8 cellular contexts compared by ENCODE assay signal in the genomic region with DNA sequence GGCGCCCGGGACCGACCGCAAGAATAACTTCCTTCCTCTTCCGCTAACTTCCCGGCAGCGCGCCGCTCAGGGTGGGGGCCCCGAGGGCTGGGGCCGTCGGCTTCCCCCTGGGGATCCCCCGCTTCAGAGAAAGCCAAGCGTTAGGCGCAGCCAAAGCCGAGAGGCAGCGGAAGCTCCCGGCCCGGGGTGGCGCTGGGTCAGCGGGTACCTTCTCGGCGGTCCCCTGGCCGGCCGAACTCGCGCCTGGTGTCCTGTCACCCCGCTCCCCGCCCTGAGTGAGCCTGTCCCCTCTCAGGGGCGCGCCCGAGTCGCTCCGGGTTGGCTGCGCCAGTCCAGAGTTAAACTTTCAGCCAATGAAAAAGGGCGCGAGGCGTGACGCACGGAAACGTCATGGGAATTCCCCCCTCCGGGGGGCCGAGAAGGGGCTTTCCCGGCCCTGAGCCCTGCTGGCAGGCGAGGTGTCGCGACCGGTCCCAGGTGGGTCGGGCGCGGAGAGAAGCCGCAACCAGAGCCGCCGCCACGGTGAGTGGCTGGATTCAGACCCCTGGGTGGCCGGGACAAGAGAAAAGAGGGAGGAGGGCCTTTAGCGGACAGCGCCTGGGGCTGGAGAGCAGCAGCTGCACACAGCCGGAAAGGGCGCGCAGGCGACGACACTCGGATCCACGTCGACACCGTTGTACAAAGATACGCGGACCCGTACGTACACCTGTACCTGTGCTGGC. TPM values are rescaled to one million over a fixed set of nuclear protein-coding genes. Genes with fewer than 3 reads are reported as not detected.
DNase-seq lines count a peak whose midpoint lies in the region; ATAC-seq and TF ChIP-seq lines count a peak whose summit lies in the region.

No MANE protein-coding gene starts in this region.

- peaks cover 13% of the 10 kb centered on the region for H3K27me3 Mint-ChIP-seq in glutamatergic neuron (ENCODE audit: unreplicated experiment)

- H3K27ac Mint-ChIP-seq in activated naive CD4-positive, alpha-beta T cell treated with anti-CD3 and anti-CD28 coated beads, Interleukin-2, amount 50 U/mL, for 72 hours = peak overlapping the region; percentile 97
- H3K27ac Mint-ChIP-seq in glutamatergic neuron (ENCODE audit: unreplicated experiment) = no peak overlapping the region

- 0 to 1% (median 0%) methylated on average over 62 to 71 of the region's 71 CpGs for WGBS in ovary, 3 donors
- 0% methylated on average over 6 to 15 of the region's 71 CpGs for WGBS in thyroid gland, 2 donors

- no peak overlapping the region for H3K9ac ChIP-seq in SK-N-MC (ENCODE audit: insufficient read length)

- H3K4me1 Mint-ChIP-seq in glutamatergic neuron (ENCODE audit: low read depth, unreplicated experiment) = peaks cover 14% of the 10 kb centered on the region

- TF ChIP-seq EP300 in Ishikawa (IDR thresholded peaks at IDR 0.05; ENCODE audit: borderline replicate concordance) = peak; percentile 61; the same call in 1 of the 2 replicates
- TF ChIP-seq EP300 in ovary (IDR thresholded peaks at IDR 0.05) = peak; percentile 71

- H3K4me1 ChIP-seq in ovary (ENCODE audit: insufficient read depth) = peaks cover 6% of the 10 kb centered on the region
- H3K4me1 ChIP-seq in thyroid gland = peaks cover 12 to 22% of the 10 kb centered on the region in 2 donors

- peak; percentile 83; the same call in 1 of the 2 replicates for TF ChIP-seq RAD21 in Ishikawa (IDR thresholded peaks at IDR 0.05; ENCODE audit: low read depth)

- H3K9me3 Mint-ChIP-seq in activated naive CD4-positive, alpha-beta T cell treated with anti-CD3 and anti-CD28 coated beads, Interleukin-2, amount 50 U/mL, for 72 hours = no peaks in the 10 kb centered on the region
- H3K9me3 Mint-ChIP-seq in glutamatergic neuron (ENCODE audit: unreplicated experiment) = peaks cover 4% of the 10 kb centered on the region

- H3K27ac ChIP-seq in SK-N-MC (no peak overlapping the region), ovary (peak overlapping the region; percentile 92 to 97), thyroid gland (peak overlapping the region; percentile 78 to 95 (median 87))

- TF ChIP-seq CTCF in glutamatergic neuron (IDR thresholded peaks at IDR 0.05; ENCODE audit: partially characterized antibody, unreplicated experiment) (peak; percentile 91), ovary (IDR thresholded peaks at IDR 0.05) (peak; percentile 96 to 99 (median 99)), thyroid gland (IDR thresholded peaks at IDR 0.05) (peak in 5 of 6 experiments; percentile 76 to 96 (median 92))

- H3K4me3 ChIP-seq in SK-N-MC = peak overlapping the region; percentile 82
- peak overlapping the region; percentile 75 for H3K4me3 ChIP-seq in ovary
- peak overlapping the region; percentile 7 to 92 (median 69) for H3K4me3 ChIP-seq in thyroid gland (replicated peaks in 1 of 3)

- ATAC-seq in GM21619 (IDR thresholded peaks at IDR 0.05; ENCODE audit: unreplicated experiment) = peak; percentile 74
- ATAC-seq in activated naive CD4-positive, alpha-beta T cell treated with anti-CD3 and anti-CD28 coated beads, Interleukin-2, amount 50 U/mL, for 72 hours = peak; percentile 88 to 89

- H3K36me3 ChIP-seq in SK-N-MC (ENCODE audit: insufficient read depth, low read length) = no peaks in the 10 kb centered on the region
- H3K36me3 ChIP-seq in ovary = no peaks in the 10 kb centered on the region
- no peaks in the 10 kb centered on the region for H3K36me3 ChIP-seq in thyroid gland

- no peaks in the 10 kb centered on the region for H3K9me3 ChIP-seq in SK-N-MC (ENCODE audit: low read depth, low read length)
- H3K9me3 ChIP-seq in ovary = no peaks in the 10 kb centered on the region
- H3K9me3 ChIP-seq in thyroid gland = no peaks in the 10 kb centered on the region

- H3K27me3 ChIP-seq in ovary = no peaks in the 10 kb centered on the region
- H3K27me3 ChIP-seq in thyroid gland = no peaks in the 10 kb centered on the region

- DNase-seq in ELR (ENCODE audit: low read depth) (peak; percentile 97), SK-N-MC (ENCODE audit: low read depth, low spot score) (peak; percentile 28), glutamatergic neuron (peak; percentile 89), ovary (peak; percentile 92 to 96 (median 94)), thyroid gland (peak; percentile 95 to 96)
- DNase-seq in activated naive CD4-positive, alpha-beta T cell treated with anti-CD3 and anti-CD28 coated beads, Interleukin-2, amount 50 U/mL, for 72 hours (ENCODE audit: low spot score in 2 of 2) = peak; percentile 98 to 100

- intact Hi-C loops in ovary (cut with DNase I) = loop anchor here in 2 of 4 donors (5.0 to 10.0 kb wide), 2 partner anchors 188 to 191 kb away; no protein-coding TSS in a partner anchor
- intact Hi-C loops in thyroid gland (cut with DNase I) = loop anchor here (5.0 kb wide), 1 partner anchor 188 kb away; no protein-coding TSS in a partner anchor

- peak overlapping the region; percentile 91 for H3K4me3 Mint-ChIP-seq in glutamatergic neuron (ENCODE audit: unreplicated experiment)

- H3K36me3 Mint-ChIP-seq in activated naive CD4-positive, alpha-beta T cell treated with anti-CD3 and anti-CD28 coated beads, Interleukin-2, amount 50 U/mL, for 72 hours = peaks cover 35 to 36% of the 10 kb centered on the region in 2 donors
- no peaks in the 10 kb centered on the region for H3K36me3 Mint-ChIP-seq in glutamatergic neuron (ENCODE audit: unreplicated experiment)

- peak; percentile 86 for TF ChIP-seq POLR2A in ovary (IDR thresholded peaks at IDR 0.05)
- peak in 1 of 2 donors; percentile 68 for TF ChIP-seq POLR2A in thyroid gland (IDR thresholded peaks at IDR 0.05)

TF ChIP-seq in Ishikawa, 13 proteins besides CTCF, POLR2A, EP300 and RAD21 (continues in another document):
- TF ChIP-seq, protein P1, sequence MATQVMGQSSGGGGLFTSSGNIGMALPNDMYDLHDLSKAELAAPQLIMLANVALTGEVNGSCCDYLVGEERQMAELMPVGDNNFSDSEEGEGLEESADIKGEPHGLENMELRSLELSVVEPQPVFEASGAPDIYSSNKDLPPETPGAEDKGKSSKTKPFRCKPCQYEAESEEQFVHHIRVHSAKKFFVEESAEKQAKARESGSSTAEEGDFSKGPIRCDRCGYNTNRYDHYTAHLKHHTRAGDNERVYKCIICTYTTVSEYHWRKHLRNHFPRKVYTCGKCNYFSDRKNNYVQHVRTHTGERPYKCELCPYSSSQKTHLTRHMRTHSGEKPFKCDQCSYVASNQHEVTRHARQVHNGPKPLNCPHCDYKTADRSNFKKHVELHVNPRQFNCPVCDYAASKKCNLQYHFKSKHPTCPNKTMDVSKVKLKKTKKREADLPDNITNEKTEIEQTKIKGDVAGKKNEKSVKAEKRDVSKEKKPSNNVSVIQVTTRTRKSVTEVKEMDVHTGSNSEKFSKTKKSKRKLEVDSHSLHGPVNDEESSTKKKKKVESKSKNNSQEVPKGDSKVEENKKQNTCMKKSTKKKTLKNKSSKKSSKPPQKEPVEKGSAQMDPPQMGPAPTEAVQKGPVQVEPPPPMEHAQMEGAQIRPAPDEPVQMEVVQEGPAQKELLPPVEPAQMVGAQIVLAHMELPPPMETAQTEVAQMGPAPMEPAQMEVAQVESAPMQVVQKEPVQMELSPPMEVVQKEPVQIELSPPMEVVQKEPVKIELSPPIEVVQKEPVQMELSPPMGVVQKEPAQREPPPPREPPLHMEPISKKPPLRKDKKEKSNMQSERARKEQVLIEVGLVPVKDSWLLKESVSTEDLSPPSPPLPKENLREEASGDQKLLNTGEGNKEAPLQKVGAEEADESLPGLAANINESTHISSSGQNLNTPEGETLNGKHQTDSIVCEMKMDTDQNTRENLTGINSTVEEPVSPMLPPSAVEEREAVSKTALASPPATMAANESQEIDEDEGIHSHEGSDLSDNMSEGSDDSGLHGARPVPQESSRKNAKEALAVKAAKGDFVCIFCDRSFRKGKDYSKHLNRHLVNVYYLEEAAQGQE (IDR thresholded peaks at IDR 0.05; ENCODE audit: low read depth) = peak; percentile 57
- TF ChIP-seq EGR1 (IDR thresholded peaks at IDR 0.05) = no peak
- TF ChIP-seq TCF12 (IDR thresholded peaks at IDR 0.05; ENCODE audit: low read depth) = peak; percentile 73
- peak; percentile 38; the same call in 1 of the 2 replicates for TF ChIP-seq TEAD4 (IDR thresholded peaks at IDR 0.05)
- TF ChIP-seq NFIC (IDR thresholded peaks at IDR 0.05) = no peak; the same call in 1 of the 2 replicates
- TF ChIP-seq ZBTB7A (IDR thresholded peaks at IDR 0.05; ENCODE audit: low read depth) = peak; percentile 82; the same call in 1 of the 2 replicates
- TF ChIP-seq, protein P2, sequence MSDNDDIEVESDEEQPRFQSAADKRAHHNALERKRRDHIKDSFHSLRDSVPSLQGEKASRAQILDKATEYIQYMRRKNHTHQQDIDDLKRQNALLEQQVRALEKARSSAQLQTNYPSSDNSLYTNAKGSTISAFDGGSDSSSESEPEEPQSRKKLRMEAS (IDR thresholded peaks at IDR 0.05) = peak; percentile 48

RNA-seq across cellular contexts. Expression of a gene that starts 1.3 kb away (rescaled TPM):
- total RNA-seq in activated naive CD4-positive, alpha-beta T cell treated with anti-CD3 and anti-CD28 coated beads, Interleukin-2, amount 50 U/mL, for 72 hours = 100 to 1,000 TPM; 213 to 251 TPM
- 7.5 TPM for total RNA-seq in glutamatergic neuron (ENCODE audit: unreplicated experiment)
- total RNA-seq in ovary = 10 to 100 TPM; 18.5 to 42.6 (median 35.9) TPM
- polyA plus RNA-seq in ovary = 10 to 100 TPM; 16.3 to 20.5 TPM
- 10 to 100 TPM; 12.3 to 26.0 (median 15.3) TPM for total RNA-seq in thyroid gland

RNA-seq across cellular contexts. Expression of a gene that starts 24.3 kb away (rescaled TPM):
- 10 to 100 TPM in 1 of 2 donors, 1 to 10 TPM in 1; 8.7 to 13.3 TPM for total RNA-seq in activated naive CD4-positive, alpha-beta T cell treated with anti-CD3 and anti-CD28 coated beads, Interleukin-2, amount 50 U/mL, for 72 hours
- total RNA-seq in glutamatergic neuron (ENCODE audit: unreplicated experiment) = 88.5 TPM
- total RNA-seq in ovary = 10 to 100 TPM in 6 of 7 donors, 1 to 10 TPM in 1; 4.4 to 34.7 (median 24.5) TPM
- 10 to 100 TPM in 1 of 2 donors, 1 to 10 TPM in 1; 4.6 to 12.4 TPM for polyA plus RNA-seq in ovary
- total RNA-seq in thyroid gland = 1 to 10 TPM in 1 of 4 donors, under 1 TPM in 3; 0.24 to 1.1 (median 0.49) TPM

RNA-seq across cellular contexts. Expression of a gene that starts 26.4 kb away (rescaled TPM):
- total RNA-seq in activated naive CD4-positive, alpha-beta T cell treated with anti-CD3 and anti-CD28 coated beads, Interleukin-2, amount 50 U/mL, for 72 hours = 10 to 100 TPM; 12.9 to 27.4 TPM
- total RNA-seq in glutamatergic neuron (ENCODE audit: unreplicated experiment) (23.4 TPM), ovary (10 to 100 TPM; 13.5 to 31.1 (median 19.3) TPM), thyroid gland (10 to 100 TPM; 13.4 to 34.0 (median 27.2) TPM)
- polyA plus RNA-seq in ovary = 10 to 100 TPM in 1 of 2 donors, under 1 TPM in 1; 0.25 to 17.9 TPM

RNA-seq across cellular contexts. Expression of a gene that starts 38.1 kb away (rescaled TPM):
- total RNA-seq in activated naive CD4-positive, alpha-beta T cell treated with anti-CD3 and anti-CD28 coated beads, Interleukin-2, amount 50 U/mL, for 72 hours = 10 to 100 TPM; 38.7 to 73.9 TPM
- total RNA-seq in glutamatergic neuron (ENCODE audit: unreplicated experiment) (104 TPM), ovary (10 to 100 TPM; 47.7 to 70.8 (median 61.7) TPM), thyroid gland (10 to 100 TPM; 56.2 to 73.9 (median 62.0) TPM)
- polyA plus RNA-seq in ovary = 10 to 100 TPM; 34.7 to 76.5 TPM

RNA-seq across cellular contexts. Expression of a gene that starts 57.1 kb away (rescaled TPM):
- total RNA-seq in activated naive CD4-positive, alpha-beta T cell treated with anti-CD3 and anti-CD28 coated beads, Interleukin-2, amount 50 U/mL, for 72 hours = under 1 TPM in 1 of 2 donors, not detected in 1; 0.30 TPM
- not detected for total RNA-seq in glutamatergic neuron (ENCODE audit: unreplicated experiment)
- 10 to 100 TPM in 1 of 7 donors, 1 to 10 TPM in 1, under 1 TPM in 3, not detected in 2; 0.37 to 22.3 (median 0.60) TPM for total RNA-seq in ovary
- under 1 TPM in 1 of 2 donors, not detected in 1; 0.11 TPM for polyA plus RNA-seq in ovary
- total RNA-seq in thyroid gland = 1 to 10 TPM; 1.1 to 2.9 (median 1.8) TPM

Comparison
In these comparisons a context has a peak if more than half of its experiments do, and no peak if none do; other contexts are left out.
1. DNase-seq: peak in every context shown above with its lines; median percentile 99 in activated naive CD4-positive, alpha-beta T cell treated with anti-CD3 and anti-CD28 coated beads, Interleukin-2, amount 50 U/mL, for 72 hours; 97 in ELR; 96 in thyroid gland; 94 in ovary; 89 in glutamatergic neuron; 28 in SK-N-MC.
2. RNA of a gene that starts 1.3 kb away (total RNA-seq): 213 to 251 TPM in activated naive CD4-positive, alpha-beta T cell treated with anti-CD3 and anti-CD28 coated beads, Interleukin-2, amount 50 U/mL, for 72 hours; 18.5 to 42.6 TPM in ovary, 12.3 to 26.0 TPM in thyroid gland and 7.5 TPM in glutamatergic neuron (single experiment); every median in the first group is over 4 times any median in the second.
3. Peak in every context shown above with its lines, with median percentiles within 50 percentile points of each other: H3K4me3 ChIP-seq and CTCF ChIP-seq.